In genomic region chr1:193270996-193271395, GRCh38 we compare ENCODE assay signal across 12 cellular contexts.
A peak's percentile ranks its signal among the peaks of the same experiment; 100 is the strongest.
DNase-seq lines count a peak whose midpoint lies in the region; ATAC-seq and TF ChIP-seq lines count a peak whose summit lies in the region.
"Had no signal": no experiment of that assay in that cellular context is flagged by ENCODE, and none has a peak within 500 bp of the region (broad histone marks: within the 10 kb centered on the region; RNA-seq: fewer than 3 reads in every experiment).

No MANE protein-coding gene starts in this region.

- peaks cover 8 to 12% of the 10 kb centered on the region in 2 donors for H3K4me1 Mint-ChIP-seq in natural killer cell treated with Interleukin-12 subunit alpha and Interleukin-12 subunit beta and Interleukin-15 and Interleukin-18, amount 100 ng/mL, for 72 hours (ENCODE audit: low read depth in 2 of 2)

- peak; percentile 99 for ATAC-seq in GM18502 (IDR thresholded peaks at IDR 0.05; ENCODE audit: poor library complexity, unreplicated experiment)
- ATAC-seq in GM21717 (IDR thresholded peaks at IDR 0.05; ENCODE audit: unreplicated experiment), result peak; percentile 95
- ATAC-seq in HG03354 (IDR thresholded peaks at IDR 0.05; ENCODE audit: poor library complexity, severe bottlenecking, unreplicated experiment), result peak; percentile 99
- no peak for ATAC-seq in natural killer cell treated with Interleukin-12 subunit alpha and Interleukin-12 subunit beta and Interleukin-15 and Interleukin-18, amount 100 ng/mL, for 72 hours
- ATAC-seq: lower lobe of right lung had no signal

- H3K79me1 ChIP-seq in mesendoderm (ENCODE audit: low read length), result no peaks in the 10 kb centered on the region

- H3K4me3 Mint-ChIP-seq in natural killer cell treated with Interleukin-12 subunit alpha and Interleukin-12 subunit beta and Interleukin-15 and Interleukin-18, amount 100 ng/mL, for 72 hours, result no peak overlapping the region
- H3K4me3 Mint-ChIP-seq: activated CD4-positive, alpha-beta memory T cell treated with anti-CD3 and anti-CD28 coated beads for 36 hours; CD8-positive, alpha-beta memory T cell had no signal

- peaks cover 44% of the 10 kb centered on the region for H3K36me3 Mint-ChIP-seq in natural killer cell treated with Interleukin-12 subunit alpha and Interleukin-12 subunit beta and Interleukin-15 and Interleukin-18, amount 100 ng/mL, for 72 hours

- H3K9me3 ChIP-seq in hepatocyte (ENCODE audit: low read depth), result no peaks in the 10 kb centered on the region
- H3K9me3 ChIP-seq: lower lobe of right lung had no signal

- no peaks in the 10 kb centered on the region for H4K20me1 ChIP-seq in hepatocyte (ENCODE audit: insufficient read depth, poor library complexity, severe bottlenecking)

- H3K4ac ChIP-seq in mesendoderm (ENCODE audit: low read depth, low read length), result no peak overlapping the region

- H3K27me3 ChIP-seq in mesendoderm (ENCODE audit: insufficient read depth, low read length, poor library complexity) (no peaks in the 10 kb centered on the region), hepatocyte (no peaks in the 10 kb centered on the region)

- no peaks in the 10 kb centered on the region for H3K36me3 ChIP-seq in mesendoderm (ENCODE audit: control insufficient read depth, insufficient read depth, low read length)
- H3K36me3 ChIP-seq in hepatocyte (replicated peaks; ENCODE audit: insufficient read depth, low read depth), result no peaks in the 10 kb centered on the region
- H3K36me3 ChIP-seq: lower lobe of right lung had no signal

- H3K9ac ChIP-seq in mesendoderm (ENCODE audit: low read length), result no peak overlapping the region

- H3K9me2 ChIP-seq in hepatocyte (replicated peaks; ENCODE audit: insufficient read depth), result no peaks in the 10 kb centered on the region

- H3K4me1 ChIP-seq in mesendoderm (ENCODE audit: control insufficient read depth, low read depth, low read length) (no peaks in the 10 kb centered on the region), hepatocyte (ENCODE audit: insufficient read depth) (no peaks in the 10 kb centered on the region)
- H3K4me1 ChIP-seq: lower lobe of right lung had no signal

- TF ChIP-seq CTCF in fibroblast of pulmonary artery (IDR thresholded peaks at IDR 0.05; ENCODE audit: low read length, missing control alignments), result no peak
- TF ChIP-seq CTCF in hepatocyte (IDR thresholded peaks at IDR 0.05; ENCODE audit: poor library complexity), result no peak

- no peak overlapping the region for H3K4me3 ChIP-seq in fibroblast of pulmonary artery (replicated peaks; ENCODE audit: low read depth, low read length)
- H3K4me3 ChIP-seq in mesendoderm (ENCODE audit: low read length), result no peak overlapping the region
- no peak overlapping the region for H3K4me3 ChIP-seq in hepatocyte
- H3K4me3 ChIP-seq: lower lobe of right lung had no signal

- H2BK5ac ChIP-seq in mesendoderm (ENCODE audit: low read length), result no peak overlapping the region

- H2BK15ac ChIP-seq in mesendoderm (replicated peaks; ENCODE audit: low read depth), result no peak overlapping the region

- no peaks in the 10 kb centered on the region for H3K79me2 ChIP-seq in mesendoderm (ENCODE audit: control insufficient read depth, insufficient read depth, low read length)
- no peaks in the 10 kb centered on the region for H3K79me2 ChIP-seq in hepatocyte

- H3K9me3 Mint-ChIP-seq in natural killer cell treated with Interleukin-12 subunit alpha and Interleukin-12 subunit beta and Interleukin-15 and Interleukin-18, amount 100 ng/mL, for 72 hours, result peaks cover 4% of the 10 kb centered on the region

- DNase-seq in fibroblast of pulmonary artery (ENCODE audit: low read depth), result peak; percentile 53
- no peak for DNase-seq in DMS153 (lab: John Stamatoyannopoulos, UW)
- DNase-seq in natural killer cell treated with Interleukin-12 subunit alpha and Interleukin-12 subunit beta and Interleukin-15 and Interleukin-18, amount 100 ng/mL, for 72 hours (ENCODE audit: low spot score), result no peak
- DNase-seq in mesendoderm, result no peak
- no peak for DNase-seq in hepatocyte (ENCODE audit: low spot score)
- DNase-seq: activated CD4-positive, alpha-beta memory T cell treated with anti-CD3 and anti-CD28 coated beads for 36 hours; CD8-positive, alpha-beta memory T cell; lower lobe of right lung; stimulated activated CD4-positive, alpha-beta T cell treated with anti-CD3 and anti-CD28 coated beads, Interleukin-4, amount 100 ng/mL, for 24 hours had no signal

- no peak overlapping the region for H4K8ac ChIP-seq in mesendoderm (ENCODE audit: low read depth, low read length)

- H3K27ac ChIP-seq in mesendoderm (ENCODE audit: low read depth, low read length) (no peak overlapping the region), hepatocyte (no peak overlapping the region)
- H3K27ac ChIP-seq: lower lobe of right lung had no signal

- H3K56ac ChIP-seq in mesendoderm (ENCODE audit: low read length), result no peak overlapping the region

- no peak overlapping the region for H2BK120ac ChIP-seq in mesendoderm (ENCODE audit: low read depth, low read length)

- H3K27me3 Mint-ChIP-seq in natural killer cell treated with Interleukin-12 subunit alpha and Interleukin-12 subunit beta and Interleukin-15 and Interleukin-18, amount 100 ng/mL, for 72 hours, result no peaks in the 10 kb centered on the region
- H3K27me3 Mint-ChIP-seq: activated CD4-positive, alpha-beta memory T cell treated with anti-CD3 and anti-CD28 coated beads for 36 hours; CD8-positive, alpha-beta memory T cell had no signal

- no peak overlapping the region for H3K18ac ChIP-seq in mesendoderm (ENCODE audit: low read length)

- WGBS in mesendoderm (ENCODE audit: extremely low coverage, insufficient coverage, low lambda C conversion rate), result no CpG with 5 or more reads among the region's 2 CpGs
- 95% methylated on average over 2 of the region's 2 CpGs for WGBS in hepatocyte (ENCODE audit: low lambda C conversion rate, missing lambda C conversion rate)

- no peak overlapping the region for H3K4me2 ChIP-seq in mesendoderm (ENCODE audit: low read length)
- H3K4me2 ChIP-seq in hepatocyte, result no peak overlapping the region

- H3K23ac ChIP-seq in mesendoderm (ENCODE audit: low read length), result no peak overlapping the region

- no peak overlapping the region for H3K27ac Mint-ChIP-seq in natural killer cell treated with Interleukin-12 subunit alpha and Interleukin-12 subunit beta and Interleukin-15 and Interleukin-18, amount 100 ng/mL, for 72 hours
- H3K27ac Mint-ChIP-seq: activated CD4-positive, alpha-beta memory T cell treated with anti-CD3 and anti-CD28 coated beads for 36 hours; CD8-positive, alpha-beta memory T cell had no signal

- no peak overlapping the region for H2AFZ ChIP-seq in hepatocyte

- H4K5ac ChIP-seq in mesendoderm (ENCODE audit: low read length), result no peak overlapping the region

- no peak overlapping the region for H2AK5ac ChIP-seq in mesendoderm (ENCODE audit: low read length)

Comparison
In these comparisons a context has a peak if more than half of its experiments do, and no peak if none do; other contexts are left out.
1. ATAC-seq: peak in GM18502 (single experiment), GM21717 (single experiment) and HG03354 (single experiment); none in natural killer cell treated with Interleukin-12 subunit alpha and Interleukin-12 subunit beta and Interleukin-15 and Interleukin-18, amount 100 ng/mL, for 72 hours (0 of 2).